In genomic region chr9:125151730-125152129, GRCh38 we compare ENCODE assay signal across 21 cellular contexts.
"Had no signal": no experiment of that assay in that cellular context is flagged by ENCODE, and none has a peak within 500 bp of the region (broad histone marks: within the 10 kb centered on the region; RNA-seq: fewer than 3 reads in every experiment).

No MANE protein-coding gene starts in this region.

- H3K9me3 Mint-ChIP-seq: memory B cell; naive B cell; nephron; neural progenitor cell; stimulated activated memory B cell treated with anti-CD40 and anti-IgM and Interleukin-4, amounts not matched to agents 10 μg/mL and 1 μg/mL and 100 μg/mL, for 72 hours had no signal

- H3K9ac ChIP-seq: neural progenitor cell, parathyroid adenoma had no signal

- H3K4me3 Mint-ChIP-seq: memory B cell; naive B cell; nephron; neural progenitor cell; stimulated activated memory B cell treated with anti-CD40 and anti-IgM and Interleukin-4, amounts not matched to agents 10 μg/mL and 1 μg/mL and 100 μg/mL, for 72 hours had no signal

- ATAC-seq: mucosa of descending colon; sciatic nerve; stimulated activated memory B cell treated with anti-CD40 and anti-IgM and Interleukin-4, amounts not matched to agents 10 μg/mL and 1 μg/mL and 100 μg/mL, for 72 hours; stimulated activated naive CD8-positive, alpha-beta T cell treated with anti-CD3 and anti-CD28 coated beads, Interleukin-15, Interleukin-2, amounts not matched to agents 100 U/mL and 50 U/mL, for 24 hours had no signal

- H3K27ac Mint-ChIP-seq: memory B cell; nephron; neural progenitor cell; progenitor cell of endocrine pancreas; stimulated activated memory B cell treated with anti-CD40 and anti-IgM and Interleukin-4, amounts not matched to agents 10 μg/mL and 1 μg/mL and 100 μg/mL, for 72 hours had no signal

- H3K4me3 ChIP-seq: dorsolateral prefrontal cortex, lung, mucosa of descending colon, neural progenitor cell, right atrium auricular region, smooth muscle cell, thoracic aorta, tibial nerve, upper lobe of left lung had no signal

- H3K9me3 ChIP-seq: mucosa of descending colon, right atrium auricular region, thoracic aorta, tibial nerve, upper lobe of left lung had no signal

- H2AFZ ChIP-seq: neural progenitor cell, parathyroid adenoma had no signal

- H3K4me2 ChIP-seq: neural progenitor cell, smooth muscle cell had no signal

- H3K4me1 ChIP-seq: neural progenitor cell, parathyroid adenoma, tibial nerve had no signal

- H3K79me2 ChIP-seq: parathyroid adenoma had no signal

- H3K27me3 ChIP-seq: dorsolateral prefrontal cortex, neural progenitor cell, right atrium auricular region, tibial nerve, upper lobe of left lung had no signal

- H3K4me1 Mint-ChIP-seq: memory B cell; naive B cell; nephron; neural progenitor cell; stimulated activated memory B cell treated with anti-CD40 and anti-IgM and Interleukin-4, amounts not matched to agents 10 μg/mL and 1 μg/mL and 100 μg/mL, for 72 hours had no signal

- H3K27me3 Mint-ChIP-seq: memory B cell; naive B cell; progenitor cell of endocrine pancreas; stimulated activated memory B cell treated with anti-CD40 and anti-IgM and Interleukin-4, amounts not matched to agents 10 μg/mL and 1 μg/mL and 100 μg/mL, for 72 hours had no signal

- DNase-seq: dorsolateral prefrontal cortex; effector CD4-positive, alpha-beta T cell; mucosa of descending colon; naive B cell; stimulated activated CD4-positive, alpha-beta T cell treated with anti-CD3 and anti-CD28 coated beads, Interleukin-12 subunit alpha, Interleukin-12 subunit beta, amount 100 ng/mL, for 4 hours; stimulated activated CD4-positive, alpha-beta T cell treated with anti-CD3 and anti-CD28 coated beads, Interleukin-1b, Interleukin-23, amount 100 ng/mL, for 48 hours; stimulated activated CD4-positive, alpha-beta T cell treated with anti-CD3 and anti-CD28 coated beads, Interleukin-4, amount 100 ng/mL, for 24 hours; stimulated activated naive CD8-positive, alpha-beta T cell treated with anti-CD3 and anti-CD28 coated beads, Interleukin-15, Interleukin-2, amounts not matched to agents 100 U/mL and 50 U/mL, for 24 hours; upper lobe of left lung had no signal

- H3K27ac ChIP-seq: dorsolateral prefrontal cortex, neural progenitor cell, parathyroid adenoma, right atrium auricular region, thoracic aorta, tibial nerve, upper lobe of left lung had no signal
